Comparison of ENCODE assay signal across 8 cellular contexts in the genomic region with DNA sequence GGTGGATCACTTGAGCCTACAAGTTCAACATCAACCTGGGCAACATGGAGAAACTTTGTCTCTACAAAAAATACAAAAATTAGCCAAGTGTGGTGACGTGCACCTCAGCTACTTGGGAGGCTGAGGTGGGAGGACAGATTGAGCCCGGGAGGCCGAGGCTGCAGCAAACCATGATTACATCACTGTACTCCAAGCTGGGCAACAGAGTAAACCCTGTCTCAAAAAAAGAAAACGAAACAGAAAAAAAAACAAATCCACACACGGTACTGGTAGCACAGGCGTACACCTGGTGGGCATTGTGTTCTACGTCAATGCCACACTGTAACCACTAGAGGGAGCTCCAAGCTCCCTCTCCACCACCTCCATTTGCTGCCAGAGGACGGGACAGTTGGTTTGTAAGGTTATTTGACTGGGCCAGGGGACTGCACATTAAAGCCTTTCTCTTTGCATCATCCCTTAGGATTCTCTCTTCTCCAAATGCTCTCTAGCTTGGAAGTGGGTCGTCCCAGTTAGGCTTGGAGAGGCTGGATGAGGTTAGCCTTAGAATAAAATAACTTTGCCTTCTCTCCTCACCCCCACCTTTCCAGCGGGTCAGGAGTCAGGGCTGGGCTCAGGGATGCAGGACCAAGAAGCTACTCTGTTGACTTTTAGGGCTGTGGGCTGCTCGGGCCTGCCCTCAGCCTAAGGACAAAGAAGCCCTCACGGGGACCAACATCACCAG.
A peak's percentile ranks its signal among the peaks of the same experiment; 100 is the strongest.
DNase-seq lines count a peak whose midpoint lies in the region; ATAC-seq and TF ChIP-seq lines count a peak whose summit lies in the region.

No MANE protein-coding gene starts in this region.

- no peaks in the 10 kb centered on the region for H3K27me3 ChIP-seq in psoas muscle (ENCODE audit: insufficient read depth in 3 of 3, low read length in 2 of 3)

- 33 to 40% (median 39%) methylated on average over 12 of the region's 12 CpGs for WGBS in psoas muscle, 3 donors

- H3K4me3 ChIP-seq in psoas muscle: no peak overlapping the region

- intact Hi-C loops in psoas muscle (cut with DNase I): loop anchor here (1.0 kb wide), 1 partner anchor 171 kb away; no protein-coding TSS in a partner anchor

- DNase-seq in G401 (ENCODE audit: low spot score) (peak; percentile 88), RKO (ENCODE audit: low spot score) (peak; percentile 49), globus pallidus (ENCODE audit: low spot score) (peak; percentile 52), psoas muscle (no peak), GOT3 (lab: John Stamatoyannopoulos, UW) (no peak)
- DNase-seq in activated effector memory CD4-positive, alpha-beta T cell treated with anti-CD3 and anti-CD28 coated beads, Interleukin-2, amount 50 U/mL, for 16 hours: peak; percentile 67

- TF ChIP-seq CTCF in psoas muscle (IDR thresholded peaks at IDR 0.05): peak; percentile 99

- peak overlapping the region; percentile 25 for H3K27ac ChIP-seq in psoas muscle

- H3K4me1 ChIP-seq in psoas muscle: peaks cover 42% of the 10 kb centered on the region

- no peaks in the 10 kb centered on the region for H3K9me3 ChIP-seq in psoas muscle

- H3K36me3 ChIP-seq in psoas muscle (ENCODE audit: insufficient read depth in 1 of 2, low read depth in 1 of 2): peaks cover 4 to 36% of the 10 kb centered on the region in 2 donors

- ATAC-seq in GM19467 (IDR thresholded peaks at IDR 0.05; ENCODE audit: unreplicated experiment) (peak; percentile 84), HG03469 (IDR thresholded peaks at IDR 0.05; ENCODE audit: unreplicated experiment) (peak; percentile 83), psoas muscle (peak; percentile 88 to 91 (median 88))

- in situ Hi-C loops in G401 (cut with HindIII; ENCODE audit: low sequenced_read_pairs): no loop called here

Comparison
In these comparisons a context has a peak if more than half of its experiments do, and no peak if none do; other contexts are left out.
1. DNase-seq: peak in G401 (single experiment), RKO (single experiment), activated effector memory CD4-positive, alpha-beta T cell treated with anti-CD3 and anti-CD28 coated beads, Interleukin-2, amount 50 U/mL, for 16 hours (single experiment) and globus pallidus (single experiment); none in psoas muscle (0 of 2) and GOT3 (single experiment).
2. Peak in every context shown above with its lines, with median percentiles within 50 percentile points of each other: ATAC-seq.